In the genomic region with DNA sequence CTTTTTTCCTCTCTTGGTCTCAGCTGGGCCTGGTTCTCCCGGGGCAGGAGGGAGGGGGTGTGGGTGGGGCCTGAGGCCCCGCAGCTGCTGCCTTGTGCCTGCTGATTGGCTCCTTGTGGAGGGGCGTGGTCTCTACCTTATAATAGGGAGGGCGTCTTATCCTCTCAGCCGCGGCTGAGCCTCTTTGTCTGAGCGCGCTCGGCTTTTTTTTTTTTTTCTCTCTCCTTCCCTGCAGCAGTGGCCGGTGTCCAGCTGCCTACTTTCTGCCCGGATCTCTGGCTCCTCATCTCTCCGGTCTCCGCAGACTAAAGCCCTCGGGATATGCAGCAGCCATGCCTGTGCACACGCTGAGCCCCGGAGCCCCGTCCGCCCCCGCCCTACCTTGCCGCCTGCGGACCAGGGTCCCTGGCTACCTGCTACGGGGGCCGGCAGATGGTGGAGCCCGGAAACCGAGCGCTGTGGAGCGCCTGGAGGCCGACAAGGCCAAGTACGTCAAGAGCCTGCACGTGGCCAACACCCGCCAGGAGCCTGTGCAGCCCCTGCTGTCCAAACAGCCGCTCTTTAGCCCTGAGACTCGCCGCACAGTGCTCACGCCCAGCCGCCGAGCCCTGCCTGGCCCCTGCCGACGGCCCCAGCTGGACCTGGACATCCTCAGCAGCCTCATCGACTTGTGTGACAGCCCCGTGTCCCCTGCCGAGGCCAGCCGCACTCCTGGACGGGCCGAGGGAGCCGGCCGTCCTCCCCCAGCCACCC, we compare ENCODE assay signal across 1 cellular context.
TF ChIP-seq lines count a peak whose summit lies in the region.

No MANE protein-coding gene starts in this region.

TF ChIP-seq in GM12878, 131 proteins besides CTCF, POLR2A, EP300 and RAD21 (continued from another document):
- TF ChIP-seq SIN3A (IDR thresholded peaks at IDR 0.05; ENCODE audit: low read depth, low read length) (no peak), TCF7 (IDR thresholded peaks at IDR 0.05; ENCODE audit: borderline replicate concordance) (no peak), EGR1 (IDR thresholded peaks at IDR 0.05; ENCODE audit: borderline replicate concordance in 1 of 2, low read depth in 2 of 2, low read length in 2 of 2) (peak in 1 of 2 experiments; percentile 75; a peak in 1 of 3 replicates), POU2F2 (IDR thresholded peaks at IDR 0.05; ENCODE audit: borderline replicate concordance, low read depth, low read length) (no peak), TARDBP (IDR thresholded peaks at IDR 0.05; ENCODE audit: borderline replicate concordance) (no peak), CREM (IDR thresholded peaks at IDR 0.05; ENCODE audit: low read depth) (0 out of 2 replicates have a peak, but pooled peaks have one; percentile 18), TAF1 (IDR thresholded peaks at IDR 0.05; ENCODE audit: borderline replicate concordance, low read depth, low read length) (no peak), IKZF2 (IDR thresholded peaks at IDR 0.05) (no peak), ZBTB40 (IDR thresholded peaks at IDR 0.05; ENCODE audit: borderline replicate concordance) (no peak), MEF2B (IDR thresholded peaks at IDR 0.05; ENCODE audit: partially characterized antibody, poor library complexity, severe bottlenecking) (no peak), CHD1 (IDR thresholded peaks at IDR 0.05; ENCODE audit: low read depth, low read length) (no peak), SPI1 (IDR thresholded peaks at IDR 0.05; ENCODE audit: borderline replicate concordance, insufficient read depth, low read depth, low read length) (no peak), GATAD2B (conservative IDR thresholded peaks at IDR 0.05; ENCODE audit: low read depth) (no peak), SUPT20H (IDR thresholded peaks at IDR 0.05; ENCODE audit: borderline replicate concordance, control insufficient read depth, low read depth, low read length) (no peak), IRF3 (IDR thresholded peaks at IDR 0.05) (no peak), STAT1 (conservative IDR thresholded peaks at IDR 0.05) (no peak), SMC3 (IDR thresholded peaks at IDR 0.05; ENCODE audit: borderline replicate concordance, low read length) (no peak)
- TF ChIP-seq, protein P1, sequence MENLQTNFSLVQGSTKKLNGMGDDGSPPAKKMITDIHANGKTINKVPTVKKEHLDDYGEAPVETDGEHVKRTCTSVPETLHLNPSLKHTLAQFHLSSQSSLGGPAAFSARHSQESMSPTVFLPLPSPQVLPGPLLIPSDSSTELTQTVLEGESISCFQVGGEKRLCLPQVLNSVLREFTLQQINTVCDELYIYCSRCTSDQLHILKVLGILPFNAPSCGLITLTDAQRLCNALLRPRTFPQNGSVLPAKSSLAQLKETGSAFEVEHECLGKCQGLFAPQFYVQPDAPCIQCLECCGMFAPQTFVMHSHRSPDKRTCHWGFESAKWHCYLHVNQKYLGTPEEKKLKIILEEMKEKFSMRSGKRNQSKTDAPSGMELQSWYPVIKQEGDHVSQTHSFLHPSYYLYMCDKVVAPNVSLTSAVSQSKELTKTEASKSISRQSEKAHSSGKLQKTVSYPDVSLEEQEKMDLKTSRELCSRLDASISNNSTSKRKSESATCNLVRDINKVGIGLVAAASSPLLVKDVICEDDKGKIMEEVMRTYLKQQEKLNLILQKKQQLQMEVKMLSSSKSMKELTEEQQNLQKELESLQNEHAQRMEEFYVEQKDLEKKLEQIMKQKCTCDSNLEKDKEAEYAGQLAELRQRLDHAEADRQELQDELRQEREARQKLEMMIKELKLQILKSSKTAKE (IDR thresholded peaks at IDR 0.05; ENCODE audit: low read depth, poor library complexity, severe bottlenecking): no peak
- TF ChIP-seq, protein P2, sequence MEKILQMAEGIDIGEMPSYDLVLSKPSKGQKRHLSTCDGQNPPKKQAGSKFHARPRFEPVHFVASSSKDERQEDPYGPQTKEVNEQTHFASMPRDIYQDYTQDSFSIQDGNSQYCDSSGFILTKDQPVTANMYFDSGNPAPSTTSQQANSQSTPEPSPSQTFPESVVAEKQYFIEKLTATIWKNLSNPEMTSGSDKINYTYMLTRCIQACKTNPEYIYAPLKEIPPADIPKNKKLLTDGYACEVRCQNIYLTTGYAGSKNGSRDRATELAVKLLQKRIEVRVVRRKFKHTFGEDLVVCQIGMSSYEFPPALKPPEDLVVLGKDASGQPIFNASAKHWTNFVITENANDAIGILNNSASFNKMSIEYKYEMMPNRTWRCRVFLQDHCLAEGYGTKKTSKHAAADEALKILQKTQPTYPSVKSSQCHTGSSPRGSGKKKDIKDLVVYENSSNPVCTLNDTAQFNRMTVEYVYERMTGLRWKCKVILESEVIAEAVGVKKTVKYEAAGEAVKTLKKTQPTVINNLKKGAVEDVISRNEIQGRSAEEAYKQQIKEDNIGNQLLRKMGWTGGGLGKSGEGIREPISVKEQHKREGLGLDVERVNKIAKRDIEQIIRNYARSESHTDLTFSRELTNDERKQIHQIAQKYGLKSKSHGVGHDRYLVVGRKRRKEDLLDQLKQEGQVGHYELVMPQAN (conservative IDR thresholded peaks at IDR 0.05): no peak
